In the genomic region with DNA sequence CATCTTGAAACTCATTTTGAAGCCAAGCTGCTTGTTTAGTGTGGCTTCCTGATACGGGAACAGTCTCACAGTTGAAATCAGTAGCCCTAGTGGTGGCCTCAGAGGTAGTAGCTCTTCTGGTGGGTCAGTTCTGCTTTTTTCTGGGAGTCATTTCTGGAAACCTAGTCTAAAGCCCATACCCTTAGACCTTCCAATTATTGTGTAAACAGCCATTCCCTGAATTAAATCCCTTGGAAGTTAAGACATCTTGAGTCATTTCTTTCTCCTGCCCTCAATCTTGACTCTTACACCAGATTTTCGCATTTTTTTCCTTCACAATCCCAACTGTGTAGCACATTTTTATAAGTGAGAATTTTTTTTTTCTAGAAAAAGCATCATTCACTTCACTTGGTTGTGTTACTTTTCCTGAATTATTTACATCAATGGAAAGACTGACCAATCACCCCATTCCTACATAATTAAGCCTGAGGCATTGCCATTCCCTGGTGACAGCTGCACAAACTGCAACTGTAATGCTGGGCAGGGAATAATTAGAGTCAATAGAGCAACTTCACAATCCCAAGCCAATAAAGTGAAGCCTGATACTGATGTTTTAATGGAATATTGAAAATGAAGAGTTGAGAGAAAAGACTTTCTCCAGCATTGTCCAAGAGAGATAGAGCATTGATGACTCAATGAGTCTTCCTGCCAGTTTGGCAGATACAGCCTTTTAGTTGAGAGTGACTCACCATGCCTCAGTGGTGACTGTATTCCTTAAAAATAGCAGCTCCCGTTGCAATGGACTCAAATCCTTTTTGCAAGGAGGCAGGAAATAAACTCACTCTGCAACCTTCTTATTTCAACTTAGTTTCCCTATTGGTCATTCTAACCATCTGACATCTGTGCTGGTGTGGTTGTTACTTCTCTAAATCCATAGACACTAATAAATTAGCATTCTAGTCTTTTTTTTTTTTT, we compare ENCODE assay signal across 8 cellular contexts. TPM values are rescaled to one million over a fixed set of nuclear protein-coding genes. Genes with fewer than 3 reads are reported as not detected.
DNase-seq lines count a peak whose midpoint lies in the region; ATAC-seq, FAIRE-seq and TF ChIP-seq lines count a peak whose summit lies in the region.

No MANE protein-coding gene starts in this region.

- peaks cover 2 to 8% of the 10 kb centered on the region in 2 experiments; a peak in 3 of 5 replicates for H3K36me3 ChIP-seq in HepG2 (replicated peaks in 1 of 2; ENCODE audit: control insufficient read depth in 1 of 2, insufficient read depth in 2 of 2, low read length in 2 of 2)

- no peaks in the 10 kb centered on the region for H4K20me1 ChIP-seq in HepG2 (ENCODE audit: insufficient read depth, low read length)

- DNase-seq in activated naive CD4-positive, alpha-beta T cell treated with anti-CD3 and anti-CD28 coated beads, Interleukin-2, amount 50 U/mL, for 72 hours (ENCODE audit: low spot score in 2 of 2), result no peak
- no peak for DNase-seq in activated naive CD4-positive, alpha-beta T cell treated with anti-CD3 and anti-CD28 coated beads, Interleukin-2, amount 10 ng/mL, durations not matched to agents 7 days and 5 days
- DNase-seq in HepG2 (ENCODE audit: low spot score) (no peak), nephron progenitor cell (no peak), COR-L47 (lab: John Stamatoyannopoulos, UW) (no peak)
- DNase-seq in activated T-cell treated with anti-CD3 and anti-CD28 coated beads, Interleukin-2, amount 50 U/mL, for 48 hours, result no peak

- in situ Hi-C loops in HepG2 (cut with HindIII; ENCODE audit: extremely low pct_ligation_motif_present, low pct_unique_long_range_greater_than_20kb), result no loop called here

- no peaks in the 10 kb centered on the region for H3K79me2 ChIP-seq in HepG2 (ENCODE audit: insufficient read depth, low read length)

- no peak for FAIRE-seq in HepG2 (lab: Jason Lieb, UNC)

- TF ChIP-seq CTCF in brain (conservative IDR thresholded peaks at IDR 0.05) (no peak), HepG2 (CRISPR knock-in tag; IDR thresholded peaks at IDR 0.05) (no peak), nephron progenitor cell (IDR thresholded peaks at IDR 0.05) (no peak)

- no peak overlapping the region for H3K4me3 Mint-ChIP-seq in activated naive CD4-positive, alpha-beta T cell treated with anti-CD3 and anti-CD28 coated beads, Interleukin-2, amount 10 ng/mL, durations not matched to agents 7 days and 5 days
- H3K4me3 Mint-ChIP-seq in brain (peak overlapping the region in 3 of 5 experiments; percentile 21 to 48 (median 24)), nephron progenitor cell (no peak overlapping the region)

- no peak for TF ChIP-seq RAD21 in Ishikawa (IDR thresholded peaks at IDR 0.05; ENCODE audit: low read depth)
- TF ChIP-seq RAD21 in HepG2 (CRISPR knock-in tag; IDR thresholded peaks at IDR 0.05), result no peak

- H3K4me1 Mint-ChIP-seq in activated naive CD4-positive, alpha-beta T cell treated with anti-CD3 and anti-CD28 coated beads, Interleukin-2, amount 10 ng/mL, durations not matched to agents 7 days and 5 days, result peaks cover 6% of the 10 kb centered on the region
- H3K4me1 Mint-ChIP-seq in brain (peaks cover 35% of the 10 kb centered on the region), nephron progenitor cell (no peaks in the 10 kb centered on the region)

- no peak for TF ChIP-seq POLR2A in HepG2 (IDR thresholded peaks at IDR 0.05; ENCODE audit: insufficient read depth in 1 of 2, low read depth in 2 of 2, low read length in 2 of 2)

- WGBS in HepG2 (ENCODE audit: low lambda C conversion rate), result 82% methylated on average over 3 of the region's 3 CpGs

- H3K27ac Mint-ChIP-seq in activated naive CD4-positive, alpha-beta T cell treated with anti-CD3 and anti-CD28 coated beads, Interleukin-2, amount 50 U/mL, for 72 hours, result no peak overlapping the region
- no peak overlapping the region for H3K27ac Mint-ChIP-seq in activated naive CD4-positive, alpha-beta T cell treated with anti-CD3 and anti-CD28 coated beads, Interleukin-2, amount 10 ng/mL, durations not matched to agents 7 days and 5 days
- H3K27ac Mint-ChIP-seq in brain (peak overlapping the region; percentile 24 to 95 (median 91)), nephron progenitor cell (no peak overlapping the region)

- peaks cover 11 to 16% of the 10 kb centered on the region in 2 donors for H3K36me3 Mint-ChIP-seq in activated naive CD4-positive, alpha-beta T cell treated with anti-CD3 and anti-CD28 coated beads, Interleukin-2, amount 50 U/mL, for 72 hours
- H3K36me3 Mint-ChIP-seq in activated naive CD4-positive, alpha-beta T cell treated with anti-CD3 and anti-CD28 coated beads, Interleukin-2, amount 10 ng/mL, durations not matched to agents 7 days and 5 days, result peaks cover 20% of the 10 kb centered on the region
- H3K36me3 Mint-ChIP-seq in brain, result peaks cover 9% of the 10 kb centered on the region
- H3K36me3 Mint-ChIP-seq in nephron progenitor cell (ENCODE audit: low read depth), result peaks cover 4% of the 10 kb centered on the region

- peaks cover 20% of the 10 kb centered on the region for H3K4me1 ChIP-seq in HepG2 (ENCODE audit: insufficient read depth, low read length)

- no peaks in the 10 kb centered on the region for H3K9me3 ChIP-seq in HepG2 (ENCODE audit: low read length)

- H3K9me3 Mint-ChIP-seq in activated naive CD4-positive, alpha-beta T cell treated with anti-CD3 and anti-CD28 coated beads, Interleukin-2, amount 50 U/mL, for 72 hours, result no peaks in the 10 kb centered on the region
- H3K9me3 Mint-ChIP-seq in activated naive CD4-positive, alpha-beta T cell treated with anti-CD3 and anti-CD28 coated beads, Interleukin-2, amount 10 ng/mL, durations not matched to agents 7 days and 5 days, result no peaks in the 10 kb centered on the region
- H3K9me3 Mint-ChIP-seq in brain (peaks cover 0 to 3% (median 2%) of the 10 kb centered on the region in 5 experiments), nephron progenitor cell (no peaks in the 10 kb centered on the region)

- H3K4me3 ChIP-seq in HepG2 (replicated peaks in 1 of 3; ENCODE audit: insufficient read depth in 1 of 3, low read depth in 2 of 3, low read length in 3 of 3), result no peak overlapping the region

- H3K27me3 Mint-ChIP-seq in activated naive CD4-positive, alpha-beta T cell treated with anti-CD3 and anti-CD28 coated beads, Interleukin-2, amount 10 ng/mL, durations not matched to agents 7 days and 5 days, result no peaks in the 10 kb centered on the region
- H3K27me3 Mint-ChIP-seq in brain, result no peaks in the 10 kb centered on the region
- peaks cover 11% of the 10 kb centered on the region for H3K27me3 Mint-ChIP-seq in nephron progenitor cell (ENCODE audit: low read depth, poor library complexity)

- CTCF ChIA-PET in activated naive CD4-positive, alpha-beta T cell treated with anti-CD3 and anti-CD28 coated beads, Interleukin-2, amount 10 ng/mL, durations not matched to agents 7 days and 5 days (lab: Charles Lee), result no interaction called here
- CTCF ChIA-PET in HepG2 (lab: Yijun Ruan, JAX; ENCODE audit: low intra/inter-chr PET ratio, low total read pairs), result no interaction called here

- POLR2A ChIA-PET in HepG2 (lab: Yijun Ruan, JAX), result interaction anchor here (1.0 to 2.5 kb wide), 3 partner anchors 11 to 14 kb away, joined by 3 to 9 read pairs (median 3); a partner anchor contains a TSS

- TF ChIP-seq EP300 in Ishikawa (IDR thresholded peaks at IDR 0.05; ENCODE audit: borderline replicate concordance), result 0 out of 2 replicates have a peak, but pooled peaks have one; percentile 17
- no peak for TF ChIP-seq EP300 in HepG2 (IDR thresholded peaks at IDR 0.05; ENCODE audit: low read depth in 2 of 2, low read length in 2 of 2)
- no peak for TF ChIP-seq EP300 in HepG2 (CRISPR knock-in tag; IDR thresholded peaks at IDR 0.05; ENCODE audit: borderline replicate concordance)

- H3K4me2 ChIP-seq in HepG2 (ENCODE audit: low read depth, low read length), result no peak overlapping the region

- BruUV-seq in HepG2 (replicated peaks; lab: Mats Ljungman, UMichigan), result no TSS peak

- H2AFZ ChIP-seq in HepG2 (ENCODE audit: low read length), result no peak overlapping the region

- peak; percentile 51 to 94 for ATAC-seq in activated naive CD4-positive, alpha-beta T cell treated with anti-CD3 and anti-CD28 coated beads, Interleukin-2, amount 50 U/mL, for 72 hours
- no peak for ATAC-seq in HepG2

- no peaks in the 10 kb centered on the region for H3K27me3 ChIP-seq in HepG2 (ENCODE audit: control insufficient read depth in 1 of 2, insufficient read depth in 2 of 2, low read length in 2 of 2)

- no peak overlapping the region for H3K27ac ChIP-seq in HepG2 (ENCODE audit: extremely low read length, insufficient read depth, low read length)

- H3K9ac ChIP-seq in HepG2 (ENCODE audit: insufficient read depth, low read depth, low read length), result no peak overlapping the region

- intact Hi-C loops in HepG2 (cut with micrococcal nuclease; ENCODE audit: unreplicated experiment), result no loop called here

TF ChIP-seq in Ishikawa, 13 proteins besides CTCF, POLR2A, EP300 and RAD21 (continues in another document):
- peak; percentile 40; the same call in 1 of the 2 replicates for TF ChIP-seq TEAD4 (IDR thresholded peaks at IDR 0.05)

TF ChIP-seq in HepG2, 621 proteins besides CTCF, POLR2A, EP300 and RAD21 (continues in another document):
- no peak for TF ChIP-seq ZNF121 (CRISPR knock-in tag; IDR thresholded peaks at IDR 0.05)

RNA-seq across cellular contexts. Expression of a gene that starts 13.0 kb away (rescaled TPM):
- 10 to 100 TPM; 10.9 to 17.3 TPM for total RNA-seq in activated naive CD4-positive, alpha-beta T cell treated with anti-CD3 and anti-CD28 coated beads, Interleukin-2, amount 50 U/mL, for 72 hours
- 2.8 TPM for polyA plus RNA-seq in brain (ENCODE audit: insufficient read depth, low read depth, low replicate concordance)
- total RNA-seq in HepG2 (2016; rRNA removed; fragmentation: Illumina TruSeq; extraction: Trizol), result 14.3 and 17.1 TPM in 2 replicates
- total RNA-seq in HepG2 (2016; cell fraction: cytosol; rRNA removed; fragmentation: Illumina TruSeq; extraction: Trizol; ENCODE audit: low read depth), result 33.7 and 40.0 TPM in 2 replicates
- 13.3 and 16.6 TPM in 2 replicates for total RNA-seq in HepG2 (2016; cell fraction: insoluble cytoplasmic fraction; rRNA removed; fragmentation: Illumina TruSeq; extraction: Trizol)
- total RNA-seq in HepG2 (2016; cell fraction: membrane; rRNA removed; fragmentation: Illumina TruSeq; extraction: Trizol), result 18.7 and 20.0 TPM in 2 replicates
- 20.9 and 21.1 TPM in 2 replicates for total RNA-seq in HepG2 (2016; cell fraction: nucleus; rRNA removed; fragmentation: Illumina TruSeq; extraction: Trizol)
- polyA plus RNA-seq in HepG2 (2011; rRNA removed), result 8.2 and 9.4 TPM in 2 replicates
- polyA plus RNA-seq in HepG2 (2011; cell fraction: cytosol; rRNA removed), result 3.3 and 4.8 TPM in 2 replicates
- 8.3 and 10.6 TPM in 2 replicates for polyA plus RNA-seq in HepG2 (2011; cell fraction: nucleus; rRNA removed)
- 10.0 and 14.1 TPM in 2 replicates for polyA plus RNA-seq in HepG2 (2012)
- polyA plus RNA-seq in HepG2 (2016; cell fraction: cytosol; fragmentation: Illumina TruSeq; extraction: Trizol; ENCODE audit: low read depth), result 0.59 and 0.72 TPM in 2 replicates
- polyA plus RNA-seq in HepG2 (2016; cell fraction: insoluble cytoplasmic fraction; fragmentation: Illumina TruSeq; extraction: Trizol; ENCODE audit: low read depth), result 7.3 and 8.6 TPM in 2 replicates
- polyA plus RNA-seq in HepG2 (2016; cell fraction: membrane; fragmentation: Illumina TruSeq; extraction: Trizol; ENCODE audit: low read depth), result 1.5 and 1.7 TPM in 2 replicates
- polyA plus RNA-seq in HepG2 (2016; cell fraction: nucleus; fragmentation: Illumina TruSeq; extraction: Trizol; ENCODE audit: insufficient read depth, low read depth), result 14.0 and 14.4 TPM in 2 replicates
- 4.3 and 5.5 TPM in 2 replicates for polyA minus RNA-seq in HepG2 (2011; rRNA and poly(A)+ RNA removed; ENCODE audit: low replicate concordance)
- 9.5 and 17.6 TPM in 2 replicates for polyA minus RNA-seq in HepG2 (2011; cell fraction: cytosol; rRNA and poly(A)+ RNA removed)
- 60.2 and 61.7 TPM in 2 replicates for polyA minus RNA-seq in HepG2 (2011; cell fraction: nucleus; rRNA and poly(A)+ RNA removed)

Comparison
In these comparisons a context has a peak if more than half of its experiments do, and no peak if none do; other contexts are left out.
1. H3K27ac Mint-ChIP-seq: peak in brain (5 of 5); none in activated naive CD4-positive, alpha-beta T cell treated with anti-CD3 and anti-CD28 coated beads, Interleukin-2, amount 50 U/mL, for 72 hours (0 of 2), activated naive CD4-positive, alpha-beta T cell treated with anti-CD3 and anti-CD28 coated beads, Interleukin-2, amount 10 ng/mL, durations not matched to agents 7 days and 5 days (single experiment) and nephron progenitor cell (single experiment).
2. H3K4me3 Mint-ChIP-seq: peak in brain (3 of 5); none in activated naive CD4-positive, alpha-beta T cell treated with anti-CD3 and anti-CD28 coated beads, Interleukin-2, amount 10 ng/mL, durations not matched to agents 7 days and 5 days (single experiment) and nephron progenitor cell (single experiment).